In genomic region chr14:100192250-100192671, GRCh38 we compare ENCODE assay signal across 7 cellular contexts. TPM values are rescaled to one million over a fixed set of nuclear protein-coding genes. Genes with fewer than 3 reads are reported as not detected.
A peak's percentile ranks its signal among the peaks of the same experiment; 100 is the strongest.
DNase-seq lines count a peak whose midpoint lies in the region; ATAC-seq and TF ChIP-seq lines count a peak whose summit lies in the region.

No MANE protein-coding gene starts in this region.

- H2BK20ac ChIP-seq in IMR-90 (ENCODE audit: low read depth, low read length), result no peak overlapping the region

- H3K4me1 Mint-ChIP-seq in activated naive CD8-positive, alpha-beta T cell (ENCODE audit: low read depth), result peaks cover 7% of the 10 kb centered on the region

- POLR2A ChIA-PET in IMR-90 (lab: Charles Lee; ENCODE audit: unreplicated experiment), result no interaction called here

- dilution Hi-C loops in IMR-90 (cut with HindIII; ENCODE audit: low sequenced_read_pairs, unreplicated experiment), result no loop called here

- peak overlapping the region; percentile 78 for H2BK5ac ChIP-seq in IMR-90 (ENCODE audit: low read depth, low read length, poor library complexity, severe bottlenecking)

- H3K4ac ChIP-seq in IMR-90 (ENCODE audit: low read depth, low read length), result peak overlapping the region; percentile 77

- no peak for TF ChIP-seq POLR2A in IMR-90 (IDR thresholded peaks at IDR 0.05; ENCODE audit: low read depth, low read length)
- TF ChIP-seq POLR2A in stomach (IDR thresholded peaks at IDR 0.05), result no peak

- no peaks in the 10 kb centered on the region for H3K9me3 Mint-ChIP-seq in activated naive CD8-positive, alpha-beta T cell (ENCODE audit: low read depth)

- no peaks in the 10 kb centered on the region for H3K36me3 Mint-ChIP-seq in activated naive CD8-positive, alpha-beta T cell

- in situ Hi-C loops in IMR-90 (cut with MboI; ENCODE audit: low sequenced_read_pairs), result loop anchor here (10.0 kb wide), 1 partner anchor 207 kb away; no protein-coding TSS in a partner anchor

- intact Hi-C loops in IMR-90 (cut with micrococcal nuclease) (loop anchor here (1.0 kb wide), 1 partner anchor 210 kb away; no protein-coding TSS in a partner anchor), stomach (cut with DNase I; ENCODE audit: low total_unique reads) (no loop called here)

- peak overlapping the region; percentile 84 for H3K27ac ChIP-seq in IMR-90 (ENCODE audit: insufficient read depth, low read length)
- no peak overlapping the region for H3K27ac ChIP-seq in iPS-20b (ENCODE audit: low read length)
- peak overlapping the region; percentile 88 to 95 (median 90) for H3K27ac ChIP-seq in stomach

- H3K36me3 ChIP-seq in IMR-90 (ENCODE audit: control insufficient read depth, insufficient read depth, low read length), result no peaks in the 10 kb centered on the region
- no peaks in the 10 kb centered on the region for H3K36me3 ChIP-seq in iPS-20b (ENCODE audit: insufficient read depth, low read depth, low read length)
- H3K36me3 ChIP-seq in stomach, result no peaks in the 10 kb centered on the region

- H3K23ac ChIP-seq in IMR-90 (ENCODE audit: low read depth, low read length), result peak overlapping the region; percentile 18; the same call in 1 of the 2 replicates

- no peaks in the 10 kb centered on the region for H4K20me1 ChIP-seq in IMR-90 (ENCODE audit: insufficient read depth, low read length)

- H2AK9ac ChIP-seq in IMR-90 (replicated peaks; ENCODE audit: low read depth, low read length, poor library complexity), result peak overlapping the region; percentile 90

- peak overlapping the region; percentile 95 for H3K4me2 ChIP-seq in IMR-90 (ENCODE audit: low read depth, low read length)

- no peaks in the 10 kb centered on the region for H3K27me3 Mint-ChIP-seq in activated naive CD8-positive, alpha-beta T cell

- BruUV-seq in IMR-90 (replicated peaks; lab: Mats Ljungman, UMichigan), result no TSS peak

- ATAC-seq in IMR-90 (ENCODE audit: low read depth), result no peak
- ATAC-seq in HG03521 (IDR thresholded peaks at IDR 0.05; ENCODE audit: unreplicated experiment), result no peak

- H3K18ac ChIP-seq in IMR-90 (ENCODE audit: low read depth, low read length), result peak overlapping the region; percentile 87

- no peak for TF ChIP-seq RAD21 in IMR-90 (IDR thresholded peaks at IDR 0.05; ENCODE audit: low read length)

- peak overlapping the region; percentile 86 for H3K9ac ChIP-seq in IMR-90 (ENCODE audit: low read depth, low read length)
- peak overlapping the region; percentile 69; the same call in 1 of the 2 replicates for H3K9ac ChIP-seq in iPS-20b (ENCODE audit: low read depth, low read length)

- H3K14ac ChIP-seq in IMR-90 (replicated peaks; ENCODE audit: low read depth, low read length), result peak overlapping the region; percentile 72

- H4K91ac ChIP-seq in IMR-90 (ENCODE audit: insufficient read depth, low read depth, low read length), result peak overlapping the region; percentile 82

- peak overlapping the region; percentile 99 for H4K5ac ChIP-seq in IMR-90 (ENCODE audit: low read depth, low read length)

- H3K4me3 ChIP-seq in IMR-90 (ENCODE audit: insufficient read depth, low read depth, low read length) (peak overlapping the region; percentile 52), iPS-20b (ENCODE audit: low read length) (peak overlapping the region; percentile 53; the same call in 1 of the 2 replicates), stomach (peak overlapping the region; percentile 38 to 42 (median 39))

- no peak for TF ChIP-seq CTCF in IMR-90 (conservative IDR thresholded peaks at IDR 0.05; ENCODE audit: low read depth, low read length)
- no peak for TF ChIP-seq CTCF in stomach (IDR thresholded peaks at IDR 0.05)

- H3K4me3 Mint-ChIP-seq in activated naive CD8-positive, alpha-beta T cell, result peak overlapping the region; percentile 52

- peak overlapping the region; percentile 95 for H2AFZ ChIP-seq in IMR-90 (replicated peaks; ENCODE audit: low read length, poor library complexity)

- H3K9me3 ChIP-seq in IMR-90 (ENCODE audit: control insufficient read depth, insufficient read depth, low read length) (no peaks in the 10 kb centered on the region), iPS-20b (ENCODE audit: insufficient read depth, low read depth, low read length) (no peaks in the 10 kb centered on the region), stomach (no peaks in the 10 kb centered on the region)

- H3K27ac Mint-ChIP-seq in activated naive CD8-positive, alpha-beta T cell, result peak overlapping the region; percentile 58

- 0 out of 2 replicates have a peak overlapping the region, but pooled peaks have one; percentile 4 for H3K56ac ChIP-seq in IMR-90 (ENCODE audit: extremely low read depth, insufficient read depth, low read length)

- H3K27me3 ChIP-seq in IMR-90 (ENCODE audit: control insufficient read depth, insufficient read depth, low read length) (no peaks in the 10 kb centered on the region), iPS-20b (ENCODE audit: insufficient read depth, low read length) (no peaks in the 10 kb centered on the region), stomach (no peaks in the 10 kb centered on the region)

- 79% methylated on average over 9 of the region's 21 CpGs; no CpG with 5 or more reads in 1 of the 2 experiments for WGBS in IMR-90 (ENCODE audit: extremely low coverage in 2 of 2, insufficient read length in 1 of 2), 2 experiments
- WGBS in stomach, 5 donors, result 38 to 54% (median 54%) methylated on average over 20 to 21 of the region's 21 CpGs

- H4K8ac ChIP-seq in IMR-90 (ENCODE audit: low read depth in 2 of 2, low read length in 2 of 2), result peak overlapping the region; percentile 98 to 100

- peaks cover 11% of the 10 kb centered on the region for H3K9me1 ChIP-seq in IMR-90 (ENCODE audit: insufficient read depth, low read length)

- H2AK5ac ChIP-seq in IMR-90 (ENCODE audit: low read depth, low read length), result peak overlapping the region; percentile 17; the same call in 1 of the 2 replicates

- CTCF ChIA-PET in IMR-90 (lab: Yijun Ruan, JAX), result interaction anchor here (0.7 to 1.8 kb wide), 5 partner anchors 16 to 244 kb away, joined by 3 to 6 read pairs (median 4); no protein-coding TSS in a partner anchor

- H3K79me1 ChIP-seq in IMR-90 (ENCODE audit: low read depth in 1 of 2, low read length in 2 of 2), result peaks cover 0 to 4% of the 10 kb centered on the region in 2 experiments; a peak in 1 of 4 replicates

- peak overlapping the region; percentile 42 for H2BK120ac ChIP-seq in IMR-90 (ENCODE audit: low read depth, low read length)

- H3K4me1 ChIP-seq in IMR-90 (ENCODE audit: control insufficient read depth, insufficient read depth, low read length) (peaks cover 6% of the 10 kb centered on the region), iPS-20b (ENCODE audit: insufficient read depth, low read length) (peaks cover 4% of the 10 kb centered on the region; the same call in 1 of the 2 replicates), stomach (peaks cover 25 to 38% (median 33%) of the 10 kb centered on the region in 4 donors)

- no peak for TF ChIP-seq EP300 in stomach (IDR thresholded peaks at IDR 0.05)

- DNase-seq in IMR-90, result no peak
- DNase-seq in stomach, result no peak
- no peak for DNase-seq in NCI-H2196 (lab: John Stamatoyannopoulos, UW; ENCODE audit: unreplicated experiment)
- no peak for DNase-seq in NCI-H146 treated with DMSO at 0.1 percent for 48 hours (lab: John Stamatoyannopoulos, UW; ENCODE audit: unreplicated experiment)

- H2BK15ac ChIP-seq in IMR-90 (ENCODE audit: low read depth, low read length), result no peak overlapping the region

TF ChIP-seq in IMR-90, 13 proteins besides CTCF, POLR2A, EP300 and RAD21:
- TF ChIP-seq RFX5 (IDR thresholded peaks at IDR 0.05; ENCODE audit: low read depth, low read length) (no peak), BHLHE40 (IDR thresholded peaks at IDR 0.05; ENCODE audit: low read depth, low read length) (no peak)
- TF ChIP-seq, protein P1, sequence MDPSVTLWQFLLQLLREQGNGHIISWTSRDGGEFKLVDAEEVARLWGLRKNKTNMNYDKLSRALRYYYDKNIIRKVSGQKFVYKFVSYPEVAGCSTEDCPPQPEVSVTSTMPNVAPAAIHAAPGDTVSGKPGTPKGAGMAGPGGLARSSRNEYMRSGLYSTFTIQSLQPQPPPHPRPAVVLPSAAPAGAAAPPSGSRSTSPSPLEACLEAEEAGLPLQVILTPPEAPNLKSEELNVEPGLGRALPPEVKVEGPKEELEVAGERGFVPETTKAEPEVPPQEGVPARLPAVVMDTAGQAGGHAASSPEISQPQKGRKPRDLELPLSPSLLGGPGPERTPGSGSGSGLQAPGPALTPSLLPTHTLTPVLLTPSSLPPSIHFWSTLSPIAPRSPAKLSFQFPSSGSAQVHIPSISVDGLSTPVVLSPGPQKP (IDR thresholded peaks at IDR 0.05; ENCODE audit: borderline replicate concordance, low read depth, low read length), result no peak

RNA-seq across cellular contexts. Expression of gene DEGS2, which starts 32.8 kb away (rescaled TPM):
- not detected in 2 replicates for total RNA-seq in IMR-90 (2012; rRNA removed)
- not detected in 2 replicates for polyA plus RNA-seq in IMR-90 (2012; rRNA removed)
- 0.01 TPM in 1 of 2 replicates, not detected in the other for polyA plus RNA-seq in IMR-90 (2012; cell fraction: cytosol; rRNA removed)
- polyA plus RNA-seq in IMR-90 (2012; cell fraction: nucleus; rRNA removed; ENCODE audit: low replicate concordance), result 0.02 and 0.14 TPM in 2 replicates
- total RNA-seq in stomach, result 10 to 100 TPM in 4 of 5 donors, 1 to 10 TPM in 1; 1.2 to 53.0 (median 25.0) TPM
- 1 to 10 TPM; 4.3 to 8.6 (median 7.7) TPM for polyA plus RNA-seq in stomach

RNA-seq across cellular contexts. Expression of gene YY1, which starts 46.7 kb away (rescaled TPM):
- total RNA-seq in IMR-90 (2012; rRNA removed) (26.7 and 29.9 TPM in 2 replicates), stomach (10 to 100 TPM; 33.0 to 68.1 (median 57.8) TPM)
- polyA plus RNA-seq in IMR-90 (2012; rRNA removed) (21.1 and 21.7 TPM in 2 replicates), stomach (10 to 100 TPM; 23.0 to 27.0 (median 26.3) TPM)
- 14.4 and 15.6 TPM in 2 replicates for polyA plus RNA-seq in IMR-90 (2012; cell fraction: cytosol; rRNA removed)
- 20.1 and 46.1 TPM in 2 replicates for polyA plus RNA-seq in IMR-90 (2012; cell fraction: nucleus; rRNA removed; ENCODE audit: low replicate concordance)
